In genomic region chr9:89999534-90000370, GRCh38 we compare ENCODE assay signal across 8 cellular contexts.
DNase-seq lines count a peak whose midpoint lies in the region; ATAC-seq and TF ChIP-seq lines count a peak whose summit lies in the region.

No MANE protein-coding gene starts in this region.

- peak overlapping the region; percentile 86 for H3K27ac ChIP-seq in duodenal mucosa (ENCODE audit: low read depth, low read length)
- H3K27ac ChIP-seq in naive thymus-derived CD4-positive, alpha-beta T cell (ENCODE audit: low read depth, low read length) = peak overlapping the region; percentile 49
- peak overlapping the region; percentile 81 to 98 (median 92) for H3K27ac ChIP-seq in stomach

- no peak for TF ChIP-seq POLR2A in stomach (IDR thresholded peaks at IDR 0.05)

- no peaks in the 10 kb centered on the region for H3K36me3 Mint-ChIP-seq in naive thymus-derived CD4-positive, alpha-beta T cell

- CTCF ChIA-PET in naive thymus-derived CD4-positive, alpha-beta T cell (lab: Charles Lee) = interaction anchor here (0.5 to 0.8 kb wide), 2 partner anchors 47 to 102 kb away, joined by 3 read pairs; no protein-coding TSS in a partner anchor

- H3K27me3 ChIP-seq in duodenal mucosa (ENCODE audit: control insufficient read depth in 1 of 2, insufficient read depth in 2 of 2, low read length in 2 of 2) (no peaks in the 10 kb centered on the region), stomach (no peaks in the 10 kb centered on the region)
- no peaks in the 10 kb centered on the region for H3K27me3 ChIP-seq in naive thymus-derived CD4-positive, alpha-beta T cell (ENCODE audit: control insufficient read depth in 2 of 2, insufficient read depth in 2 of 2, low read length in 2 of 2)

- intact Hi-C loops in naive thymus-derived CD4-positive, alpha-beta T cell (cut with micrococcal nuclease) = loop anchor here (1.0 to 10.0 kb wide), 5 partner anchors 17 to 396 kb away; no protein-coding TSS in a partner anchor
- intact Hi-C loops in stomach (cut with DNase I; ENCODE audit: low total_unique reads) = no loop called here

- peaks cover 0 to 4% (median 0%) of the 10 kb centered on the region in 5 donors for H3K27me3 Mint-ChIP-seq in naive thymus-derived CD4-positive, alpha-beta T cell

- TF ChIP-seq EP300 in stomach (IDR thresholded peaks at IDR 0.05) = peak; percentile 69

- H3K4me3 Mint-ChIP-seq in naive thymus-derived CD4-positive, alpha-beta T cell = peak overlapping the region; percentile 69 to 86 (median 78)

- H3K9ac ChIP-seq in duodenal mucosa (ENCODE audit: low read depth in 1 of 2, low read length in 2 of 2) = peak overlapping the region; percentile 28 to 42

- no peak for TF ChIP-seq CTCF in stomach (IDR thresholded peaks at IDR 0.05)

- peaks cover 20 to 43% (median 27%) of the 10 kb centered on the region in 7 donors for H3K4me1 Mint-ChIP-seq in naive thymus-derived CD4-positive, alpha-beta T cell

- DNase-seq in NCI-H1694 (lab: John Stamatoyannopoulos, UW) (peak; percentile 46), stomach (peak; percentile 92), islet precursor cell (no peak)
- DNase-seq in activated CD4-positive, alpha-beta T cell treated with anti-CD3 and anti-CD28 coated beads, Interleukin-2, amount 50 U/mL, for 48 hours = peak; percentile 61 to 70
- peak in 7 of 9 donors; percentile 15 to 59 (median 36) for DNase-seq in naive thymus-derived CD4-positive, alpha-beta T cell

- H3K36me3 ChIP-seq in duodenal mucosa (ENCODE audit: control insufficient read depth in 1 of 2, insufficient read depth in 2 of 2, low read length in 2 of 2) = no peaks in the 10 kb centered on the region
- no peaks in the 10 kb centered on the region for H3K36me3 ChIP-seq in naive thymus-derived CD4-positive, alpha-beta T cell (ENCODE audit: control insufficient read depth in 2 of 3, insufficient read depth in 3 of 3, low read length in 3 of 3)
- H3K36me3 ChIP-seq in stomach = no peaks in the 10 kb centered on the region

- peak; percentile 95 for ATAC-seq in GM18498 (IDR thresholded peaks at IDR 0.05; ENCODE audit: unreplicated experiment)
- peak; percentile 98 for ATAC-seq in HG02759 (IDR thresholded peaks at IDR 0.05; ENCODE audit: unreplicated experiment)
- ATAC-seq in naive thymus-derived CD4-positive, alpha-beta T cell = peak; percentile 79

- H3K4me3 ChIP-seq in duodenal mucosa (ENCODE audit: low read depth in 1 of 2, low read length in 2 of 2) (peak overlapping the region; percentile 61 to 65), stomach (peak overlapping the region; percentile 14 to 31 (median 28))
- H3K4me3 ChIP-seq in naive thymus-derived CD4-positive, alpha-beta T cell (ENCODE audit: low read length) = peak overlapping the region; percentile 63

- H3K4me1 ChIP-seq in duodenal mucosa (ENCODE audit: control insufficient read depth in 1 of 2, insufficient read depth in 2 of 2, low read length in 2 of 2) (peaks cover 45 to 51% of the 10 kb centered on the region in 2 donors), stomach (peaks cover 41 to 69% (median 65%) of the 10 kb centered on the region in 4 donors)
- H3K4me1 ChIP-seq in naive thymus-derived CD4-positive, alpha-beta T cell (ENCODE audit: control insufficient read depth in 2 of 2, insufficient read depth in 2 of 2, low read length in 2 of 2) = peaks cover 10 to 20% of the 10 kb centered on the region in 2 donors

- 2 to 9% (median 5%) methylated on average over 9 to 12 of the region's 12 CpGs for WGBS in stomach, 5 donors

- POLR2A ChIA-PET in naive thymus-derived CD4-positive, alpha-beta T cell (lab: Charles Lee) = interaction anchor here (0.7 kb wide), 1 partner anchor 16 kb away, joined by 3 read pairs; no protein-coding TSS in a partner anchor

- no peaks in the 10 kb centered on the region for H3K9me3 Mint-ChIP-seq in naive thymus-derived CD4-positive, alpha-beta T cell

- H3K9me3 ChIP-seq in duodenal mucosa (ENCODE audit: control insufficient read depth in 1 of 2, low read length in 2 of 2) (no peaks in the 10 kb centered on the region), stomach (no peaks in the 10 kb centered on the region)
- H3K9me3 ChIP-seq in naive thymus-derived CD4-positive, alpha-beta T cell (ENCODE audit: control insufficient read depth in 2 of 3, low read length in 3 of 3) = no peaks in the 10 kb centered on the region

- peak overlapping the region; percentile 63 to 90 (median 83) for H3K27ac Mint-ChIP-seq in naive thymus-derived CD4-positive, alpha-beta T cell
